ENCODE assay signal across 28 cellular contexts in genomic region chrX:125236955-125237354, GRCh38.
DNase-seq lines count a peak whose midpoint lies in the region; ATAC-seq, FAIRE-seq and TF ChIP-seq lines count a peak whose summit lies in the region.
"Had no signal": no experiment of that assay in that cellular context is flagged by ENCODE, and none has a peak within 500 bp of the region (broad histone marks: within the 10 kb centered on the region; RNA-seq: fewer than 3 reads in every experiment).

No MANE protein-coding gene starts in this region.

- no peak overlapping the region for H3K4me3 Mint-ChIP-seq in activated CD4-positive, alpha-beta T cell treated with anti-CD3 and anti-CD28 coated beads for 36 hours
- no peak overlapping the region for H3K4me3 Mint-ChIP-seq in activated T-helper 17 cell treated with anti-CD3 and anti-CD28 coated beads, Interleukin-2, amount 50 U/mL, for 72 hours
- H3K4me3 Mint-ChIP-seq in stimulated activated effector memory CD8-positive, alpha-beta T cell treated with anti-CD3 and anti-CD28 coated beads, Interleukin-12 subunit alpha, Interleukin-12 subunit beta, amount 100 ng/mL, for 72 hours, result no peak overlapping the region
- H3K4me3 Mint-ChIP-seq: CD14-positive monocyte; CD4-positive, alpha-beta memory T cell; CD4-positive, CD25-positive, alpha-beta regulatory T cell; CD8-positive, alpha-beta memory T cell had no signal

- CTCF ChIA-PET in activated CD4-positive, alpha-beta T cell treated with anti-CD3 and anti-CD28 coated beads for 36 hours (lab: Charles Lee), result no interaction called here
- CTCF ChIA-PET in HepG2 (lab: Yijun Ruan, JAX; ENCODE audit: low intra/inter-chr PET ratio, low total read pairs), result no interaction called here

- TF ChIP-seq CTCF in HepG2 (CRISPR knock-in tag; IDR thresholded peaks at IDR 0.05), result no peak

- no peaks in the 10 kb centered on the region for H4K20me1 ChIP-seq in HepG2 (ENCODE audit: insufficient read depth, low read length)
- H4K20me1 ChIP-seq: BLaER1 had no signal

- no peak overlapping the region for H3K4me3 ChIP-seq in HepG2 (replicated peaks in 1 of 3; ENCODE audit: insufficient read depth in 1 of 3, low read depth in 2 of 3, low read length in 3 of 3)
- H3K4me3 ChIP-seq: BLaER1, GM12878 had no signal

- H3K9me3 ChIP-seq in HepG2 (ENCODE audit: low read length), result no peaks in the 10 kb centered on the region
- H3K9me3 ChIP-seq: BE2C, BLaER1 had no signal

- H3K27ac Mint-ChIP-seq in activated CD4-positive, alpha-beta T cell treated with anti-CD3 and anti-CD28 coated beads for 36 hours, result no peak overlapping the region
- H3K27ac Mint-ChIP-seq in activated T-helper 17 cell treated with anti-CD3 and anti-CD28 coated beads, Interleukin-2, amount 50 U/mL, for 72 hours, result no peak overlapping the region
- H3K27ac Mint-ChIP-seq in stimulated activated effector memory CD8-positive, alpha-beta T cell treated with anti-CD3 and anti-CD28 coated beads, Interleukin-12 subunit alpha, Interleukin-12 subunit beta, amount 100 ng/mL, for 72 hours, result no peak overlapping the region
- H3K27ac Mint-ChIP-seq: CD14-positive monocyte; CD4-positive, alpha-beta memory T cell; CD4-positive, CD25-positive, alpha-beta regulatory T cell had no signal

- no peaks in the 10 kb centered on the region for H3K27me3 Mint-ChIP-seq in activated CD4-positive, alpha-beta T cell treated with anti-CD3 and anti-CD28 coated beads for 36 hours
- no peaks in the 10 kb centered on the region for H3K27me3 Mint-ChIP-seq in activated T-helper 17 cell treated with anti-CD3 and anti-CD28 coated beads, Interleukin-2, amount 50 U/mL, for 72 hours
- H3K27me3 Mint-ChIP-seq: CD4-positive, CD25-positive, alpha-beta regulatory T cell had no signal

- H3K9me3 Mint-ChIP-seq in activated CD4-positive, alpha-beta T cell treated with anti-CD3 and anti-CD28 coated beads for 36 hours (ENCODE audit: low read depth), result no peaks in the 10 kb centered on the region
- H3K9me3 Mint-ChIP-seq in activated T-helper 17 cell treated with anti-CD3 and anti-CD28 coated beads, Interleukin-2, amount 50 U/mL, for 72 hours, result no peaks in the 10 kb centered on the region
- H3K9me3 Mint-ChIP-seq in stimulated activated effector memory CD8-positive, alpha-beta T cell treated with anti-CD3 and anti-CD28 coated beads, Interleukin-12 subunit alpha, Interleukin-12 subunit beta, amount 100 ng/mL, for 72 hours, result peaks cover 2% of the 10 kb centered on the region
- H3K9me3 Mint-ChIP-seq: CD4-positive, alpha-beta memory T cell; CD4-positive, CD25-positive, alpha-beta regulatory T cell; CD8-positive, alpha-beta memory T cell had no signal

- TF ChIP-seq POLR2A in HepG2 (IDR thresholded peaks at IDR 0.05; ENCODE audit: insufficient read depth in 1 of 2, low read depth in 2 of 2, low read length in 2 of 2), result no peak

- no TSS peak for BruUV-seq in HepG2 (replicated peaks; lab: Mats Ljungman, UMichigan)

- FAIRE-seq in HepG2 (lab: Jason Lieb, UNC), result no peak
- FAIRE-seq: A204.1, GM12878, GM12892, GM18507, GM19239 had no signal

- no peak overlapping the region for H3K27ac ChIP-seq in HepG2 (ENCODE audit: extremely low read length, insufficient read depth, low read length)
- H3K27ac ChIP-seq: BLaER1 had no signal

- WGBS in HepG2 (ENCODE audit: low lambda C conversion rate), result 0% methylated on average over 1 of the region's 1 CpG

- H2AFZ ChIP-seq in HepG2 (ENCODE audit: low read length), result no peak overlapping the region

- no peaks in the 10 kb centered on the region for H3K36me3 Mint-ChIP-seq in activated CD4-positive, alpha-beta T cell treated with anti-CD3 and anti-CD28 coated beads for 36 hours (ENCODE audit: low read depth)
- H3K36me3 Mint-ChIP-seq in activated T-helper 17 cell treated with anti-CD3 and anti-CD28 coated beads, Interleukin-2, amount 50 U/mL, for 72 hours (ENCODE audit: low read depth), result no peaks in the 10 kb centered on the region
- H3K36me3 Mint-ChIP-seq in stimulated activated effector memory CD8-positive, alpha-beta T cell treated with anti-CD3 and anti-CD28 coated beads, Interleukin-12 subunit alpha, Interleukin-12 subunit beta, amount 100 ng/mL, for 72 hours, result no peaks in the 10 kb centered on the region
- H3K36me3 Mint-ChIP-seq: CD14-positive monocyte; CD4-positive, alpha-beta memory T cell; CD4-positive, CD25-positive, alpha-beta regulatory T cell; CD8-positive, alpha-beta memory T cell had no signal

- TF ChIP-seq EP300 in HepG2 (IDR thresholded peaks at IDR 0.05; ENCODE audit: low read depth in 2 of 2, low read length in 2 of 2), result no peak
- TF ChIP-seq EP300 in HepG2 (CRISPR knock-in tag; IDR thresholded peaks at IDR 0.05; ENCODE audit: borderline replicate concordance), result no peak

- POLR2A ChIA-PET in activated CD4-positive, alpha-beta T cell treated with anti-CD3 and anti-CD28 coated beads for 36 hours (lab: Charles Lee), result no interaction called here
- POLR2A ChIA-PET in HepG2 (lab: Yijun Ruan, JAX), result no interaction called here

- DNase-seq in activated CD4-positive, alpha-beta T cell treated with anti-CD3 and anti-CD28 coated beads for 36 hours, result no peak
- no peak for DNase-seq in activated CD4-positive, alpha-beta T cell treated with anti-CD3 and anti-CD28 coated beads, Interleukin-2, amount 50 U/mL, for 4 hours
- DNase-seq in stimulated activated effector memory CD8-positive, alpha-beta T cell treated with anti-CD3 and anti-CD28 coated beads, Interleukin-12 subunit alpha, Interleukin-12 subunit beta, amount 100 ng/mL, for 72 hours (ENCODE audit: low spot score in 2 of 2), result no peak
- DNase-seq in NOMO-1 treated with DMSO at 0.1 percent for 48 hours (lab: John Stamatoyannopoulos, UW; ENCODE audit: unreplicated experiment), result no peak
- DNase-seq in HepG2 (ENCODE audit: low spot score), result no peak
- DNase-seq: 8988T; ACHN; BE2C; C1 segment of cervical spinal cord; CD4-positive, alpha-beta memory T cell; CD4-positive, CD25-positive, alpha-beta regulatory T cell; CD8-positive, alpha-beta memory T cell; COR-L47; DMS 273 treated with DMSO at 0.1 percent for 48 hours; DMS153; DMS53; DMS79; DND-41; EL; GDM1 had no signal

- H3K79me2 ChIP-seq in HepG2 (ENCODE audit: insufficient read depth, low read length), result no peaks in the 10 kb centered on the region

- no peaks in the 10 kb centered on the region for H3K4me1 Mint-ChIP-seq in activated CD4-positive, alpha-beta T cell treated with anti-CD3 and anti-CD28 coated beads for 36 hours
- H3K4me1 Mint-ChIP-seq in activated T-helper 17 cell treated with anti-CD3 and anti-CD28 coated beads, Interleukin-2, amount 50 U/mL, for 72 hours, result no peaks in the 10 kb centered on the region
- no peaks in the 10 kb centered on the region for H3K4me1 Mint-ChIP-seq in stimulated activated effector memory CD8-positive, alpha-beta T cell treated with anti-CD3 and anti-CD28 coated beads, Interleukin-12 subunit alpha, Interleukin-12 subunit beta, amount 100 ng/mL, for 72 hours
- H3K4me1 Mint-ChIP-seq: CD4-positive, alpha-beta memory T cell; CD8-positive, alpha-beta memory T cell had no signal

- H3K9ac ChIP-seq in HepG2 (ENCODE audit: insufficient read depth, low read depth, low read length), result no peak overlapping the region
- H3K9ac ChIP-seq: BLaER1 had no signal

- H3K27me3 ChIP-seq in HepG2 (ENCODE audit: control insufficient read depth in 1 of 2, insufficient read depth in 2 of 2, low read length in 2 of 2), result no peaks in the 10 kb centered on the region
- H3K27me3 ChIP-seq: BE2C had no signal

- TF ChIP-seq RAD21 in HepG2 (CRISPR knock-in tag; IDR thresholded peaks at IDR 0.05), result no peak

- in situ Hi-C loops in HepG2 (cut with HindIII; ENCODE audit: extremely low pct_ligation_motif_present, low pct_unique_long_range_greater_than_20kb), result no loop called here

- intact Hi-C loops in activated CD4-positive, alpha-beta T cell treated with anti-CD3 and anti-CD28 coated beads for 36 hours (cut with DNase I, micrococcal nuclease), result no loop called here
- intact Hi-C loops in HepG2 (cut with micrococcal nuclease; ENCODE audit: unreplicated experiment), result no loop called here

- H3K4me1 ChIP-seq in HepG2 (ENCODE audit: insufficient read depth, low read length), result no peaks in the 10 kb centered on the region
- H3K4me1 ChIP-seq: BE2C, BLaER1 had no signal

- H3K4me2 ChIP-seq in HepG2 (ENCODE audit: low read depth, low read length), result no peak overlapping the region
- H3K4me2 ChIP-seq: BLaER1 had no signal

- peak; percentile 33 for ATAC-seq in activated CD4-positive, alpha-beta T cell treated with anti-CD3 and anti-CD28 coated beads for 36 hours
- ATAC-seq in activated T-helper 17 cell treated with anti-CD3 and anti-CD28 coated beads, Interleukin-2, amount 50 U/mL, for 72 hours (replicated peaks), result peak; percentile 47
- ATAC-seq in stimulated activated effector memory CD8-positive, alpha-beta T cell treated with anti-CD3 and anti-CD28 coated beads, Interleukin-12 subunit alpha, Interleukin-12 subunit beta, amount 100 ng/mL, for 72 hours, result peak; percentile 74
- no peak for ATAC-seq in HepG2
- ATAC-seq: GM12878 had no signal

- no peaks in the 10 kb centered on the region for H3K36me3 ChIP-seq in HepG2 (replicated peaks in 1 of 2; ENCODE audit: control insufficient read depth in 1 of 2, insufficient read depth in 2 of 2, low read length in 2 of 2)
- H3K36me3 ChIP-seq: BE2C, BLaER1 had no signal

TF ChIP-seq in HepG2, 621 proteins besides CTCF, POLR2A, EP300 and RAD21 (continues in another document):
- TF ChIP-seq ZNF678 (CRISPR knock-in tag; IDR thresholded peaks at IDR 0.05), result no peak
- no peak for TF ChIP-seq CHD4 (IDR thresholded peaks at IDR 0.05; ENCODE audit: borderline replicate concordance, low read length)
- no peak for TF ChIP-seq ARNT2 (CRISPR knock-in tag; IDR thresholded peaks at IDR 0.05; ENCODE audit: low read depth)
- TF ChIP-seq MYNN (CRISPR knock-in tag; IDR thresholded peaks at IDR 0.05; ENCODE audit: low read depth), result no peak
- no peak for TF ChIP-seq ZFP62 (CRISPR knock-in tag; IDR thresholded peaks at IDR 0.05)
- TF ChIP-seq ZNF83 (CRISPR knock-in tag; IDR thresholded peaks at IDR 0.05; ENCODE audit: borderline replicate concordance), result no peak
- TF ChIP-seq MLLT10 (CRISPR knock-in tag; IDR thresholded peaks at IDR 0.05), result no peak
- TF ChIP-seq FOXK1 (CRISPR knock-in tag; IDR thresholded peaks at IDR 0.05; ENCODE audit: borderline replicate concordance, low read depth), result no peak
- TF ChIP-seq ATF2 (CRISPR knock-in tag; IDR thresholded peaks at IDR 0.05), result no peak
